In the genomic region with DNA sequence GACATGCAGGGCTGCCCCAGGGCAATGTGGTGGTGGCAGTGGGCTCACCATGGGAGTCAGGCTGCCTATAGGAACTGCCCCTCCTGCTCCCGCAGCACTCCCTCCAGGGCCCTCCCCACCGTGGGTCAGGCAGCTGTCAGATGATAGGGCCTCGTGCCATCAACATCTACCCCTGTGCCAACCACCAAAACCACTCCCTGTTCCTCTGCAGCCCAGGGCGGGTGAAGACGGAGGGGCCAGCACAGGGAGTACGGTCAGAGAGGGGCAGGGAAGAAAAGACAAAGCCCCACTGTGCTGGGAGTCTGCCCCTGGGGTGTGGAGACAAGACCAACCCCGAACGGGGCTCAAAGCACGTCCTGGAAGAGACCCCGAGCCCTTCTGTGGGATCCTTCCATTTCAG, we compare ENCODE assay signal across 12 cellular contexts.
A peak's percentile ranks its signal among the peaks of the same experiment; 100 is the strongest.
DNase-seq lines count a peak whose midpoint lies in the region; ATAC-seq and TF ChIP-seq lines count a peak whose summit lies in the region.
"Had no signal": no experiment of that assay in that cellular context is flagged by ENCODE, and none has a peak within 500 bp of the region (broad histone marks: within the 10 kb centered on the region; RNA-seq: fewer than 3 reads in every experiment).

No MANE protein-coding gene starts in this region.

- intact Hi-C loops in left ventricle myocardium inferior (cut with micrococcal nuclease) (no loop called here), thyroid gland (cut with DNase I) (no loop called here)
- intact Hi-C loops in activated CD4-positive, alpha-beta T cell treated with anti-CD3 and anti-CD28 coated beads, Interleukin-2, amount 10 ng/mL, durations not matched to agents 24 days and 14 days (cut with micrococcal nuclease): no loop called here

- peak overlapping the region; percentile 54 for H3K4me3 ChIP-seq in left ventricle myocardium inferior
- H3K4me3 ChIP-seq in thyroid gland (replicated peaks in 1 of 3): no peak overlapping the region

- peaks cover 27% of the 10 kb centered on the region for H3K36me3 ChIP-seq in left ventricle myocardium inferior
- peaks cover 0 to 4% of the 10 kb centered on the region in 2 donors for H3K36me3 ChIP-seq in thyroid gland

- 60 to 72% methylated on average over 9 to 10 of the region's 10 CpGs for WGBS in thyroid gland, 2 donors

- H3K27ac Mint-ChIP-seq in activated naive CD8-positive, alpha-beta T cell treated with anti-CD3 and anti-CD28 coated beads, Interleukin-2, amount 50 U/mL, for 24 hours: no peak overlapping the region
- peak overlapping the region; percentile 47 for H3K27ac Mint-ChIP-seq in osteocyte (ENCODE audit: unreplicated experiment)
- no peak overlapping the region for H3K27ac Mint-ChIP-seq in activated CD4-positive, alpha-beta T cell treated with anti-CD3 and anti-CD28 coated beads, Interleukin-2, amount 10 ng/mL, durations not matched to agents 24 days and 14 days

- H3K4me1 ChIP-seq in left ventricle myocardium inferior: peaks cover 100% of the 10 kb centered on the region
- H3K4me1 ChIP-seq in thyroid gland: peaks cover 78 to 100% of the 10 kb centered on the region in 2 donors

- TF ChIP-seq CTCF in left ventricle myocardium inferior (IDR thresholded peaks at IDR 0.05; ENCODE audit: borderline replicate concordance) (no peak), osteocyte (IDR thresholded peaks at IDR 0.05) (no peak), thyroid gland (IDR thresholded peaks at IDR 0.05) (no peak)

- peak; percentile 9 for ATAC-seq in activated naive CD8-positive, alpha-beta T cell treated with anti-CD3 and anti-CD28 coated beads, Interleukin-2, amount 50 U/mL, for 24 hours
- ATAC-seq: HCT116 had no signal

- no peaks in the 10 kb centered on the region for H3K9me3 Mint-ChIP-seq in activated naive CD8-positive, alpha-beta T cell treated with anti-CD3 and anti-CD28 coated beads, Interleukin-2, amount 50 U/mL, for 24 hours
- H3K9me3 Mint-ChIP-seq in osteocyte (ENCODE audit: unreplicated experiment): no peaks in the 10 kb centered on the region
- no peaks in the 10 kb centered on the region for H3K9me3 Mint-ChIP-seq in activated CD4-positive, alpha-beta T cell treated with anti-CD3 and anti-CD28 coated beads, Interleukin-2, amount 10 ng/mL, durations not matched to agents 24 days and 14 days
- H3K9me3 Mint-ChIP-seq: activated naive CD4-positive, alpha-beta T cell treated with anti-CD3 and anti-CD28 coated beads, Interleukin-2, amount 10 ng/mL, durations not matched to agents 7 days and 5 days had no signal

- DNase-seq in activated naive CD8-positive, alpha-beta T cell treated with anti-CD3 and anti-CD28 coated beads, Interleukin-2, amount 50 U/mL, for 24 hours: no peak
- DNase-seq in left ventricle myocardium inferior: peak; percentile 79
- DNase-seq in osteocyte (ENCODE audit: extremely low spot score, unreplicated experiment): no peak
- DNase-seq in thyroid gland: no peak
- no peak for DNase-seq in LoVo (ENCODE audit: low spot score)
- DNase-seq in activated CD4-positive, alpha-beta T cell treated with anti-CD3 and anti-CD28 coated beads, Interleukin-2, amount 10 ng/mL, durations not matched to agents 24 days and 14 days: no peak
- no peak for DNase-seq in NCI-H2196 (lab: John Stamatoyannopoulos, UW; ENCODE audit: unreplicated experiment)
- DNase-seq in activated CD8-positive, alpha-beta memory T cell treated with anti-CD3 and anti-CD28 coated beads, Interleukin-2, amount 50 U/mL, for 48 hours: no peak
- DNase-seq: activated CD4-positive, alpha-beta T cell treated with anti-CD3 and anti-CD28 coated beads, Interleukin-2, amount 50 U/mL, for 4 hours; activated naive CD4-positive, alpha-beta T cell treated with anti-CD3 and anti-CD28 coated beads, Interleukin-2, amount 10 ng/mL, durations not matched to agents 7 days and 5 days; NCI-H526 had no signal

- H3K4me1 Mint-ChIP-seq in activated naive CD8-positive, alpha-beta T cell treated with anti-CD3 and anti-CD28 coated beads, Interleukin-2, amount 50 U/mL, for 24 hours: peaks cover 10% of the 10 kb centered on the region
- peaks cover 66% of the 10 kb centered on the region for H3K4me1 Mint-ChIP-seq in osteocyte (ENCODE audit: unreplicated experiment)
- H3K4me1 Mint-ChIP-seq in activated CD4-positive, alpha-beta T cell treated with anti-CD3 and anti-CD28 coated beads, Interleukin-2, amount 10 ng/mL, durations not matched to agents 24 days and 14 days: no peaks in the 10 kb centered on the region

- no peaks in the 10 kb centered on the region for H3K27me3 ChIP-seq in left ventricle myocardium inferior (ENCODE audit: low read depth)
- no peaks in the 10 kb centered on the region for H3K27me3 ChIP-seq in thyroid gland

- peak overlapping the region; percentile 95 for H3K27ac ChIP-seq in left ventricle myocardium inferior (replicated peaks)
- H3K27ac ChIP-seq in thyroid gland: peak overlapping the region; percentile 96 to 100 (median 98)

- H3K36me3 Mint-ChIP-seq in activated naive CD8-positive, alpha-beta T cell treated with anti-CD3 and anti-CD28 coated beads, Interleukin-2, amount 50 U/mL, for 24 hours (ENCODE audit: low read depth): no peaks in the 10 kb centered on the region
- H3K36me3 Mint-ChIP-seq in osteocyte (ENCODE audit: unreplicated experiment): peaks cover 3% of the 10 kb centered on the region
- H3K36me3 Mint-ChIP-seq in activated CD4-positive, alpha-beta T cell treated with anti-CD3 and anti-CD28 coated beads, Interleukin-2, amount 10 ng/mL, durations not matched to agents 24 days and 14 days (ENCODE audit: low read depth): no peaks in the 10 kb centered on the region
- H3K36me3 Mint-ChIP-seq: activated naive CD4-positive, alpha-beta T cell treated with anti-CD3 and anti-CD28 coated beads, Interleukin-2, amount 10 ng/mL, durations not matched to agents 7 days and 5 days had no signal

- H3K27me3 Mint-ChIP-seq in activated naive CD8-positive, alpha-beta T cell treated with anti-CD3 and anti-CD28 coated beads, Interleukin-2, amount 50 U/mL, for 24 hours: peaks cover 24% of the 10 kb centered on the region
- no peaks in the 10 kb centered on the region for H3K27me3 Mint-ChIP-seq in osteocyte (ENCODE audit: unreplicated experiment)
- H3K27me3 Mint-ChIP-seq in activated CD4-positive, alpha-beta T cell treated with anti-CD3 and anti-CD28 coated beads, Interleukin-2, amount 10 ng/mL, durations not matched to agents 24 days and 14 days: peaks cover 20% of the 10 kb centered on the region

- TF ChIP-seq POLR2A in thyroid gland (IDR thresholded peaks at IDR 0.05): no peak

- no peaks in the 10 kb centered on the region for H3K9me3 ChIP-seq in left ventricle myocardium inferior (replicated peaks)
- H3K9me3 ChIP-seq in thyroid gland: no peaks in the 10 kb centered on the region

- no peak overlapping the region for H3K4me3 Mint-ChIP-seq in activated naive CD8-positive, alpha-beta T cell treated with anti-CD3 and anti-CD28 coated beads, Interleukin-2, amount 50 U/mL, for 24 hours
- no peak overlapping the region for H3K4me3 Mint-ChIP-seq in osteocyte (ENCODE audit: unreplicated experiment)
- H3K4me3 Mint-ChIP-seq in activated CD4-positive, alpha-beta T cell treated with anti-CD3 and anti-CD28 coated beads, Interleukin-2, amount 10 ng/mL, durations not matched to agents 24 days and 14 days: no peak overlapping the region
- H3K4me3 Mint-ChIP-seq: activated naive CD4-positive, alpha-beta T cell treated with anti-CD3 and anti-CD28 coated beads, Interleukin-2, amount 10 ng/mL, durations not matched to agents 7 days and 5 days had no signal
